Comparison of ENCODE assay signal across 12 cellular contexts in the genomic region with DNA sequence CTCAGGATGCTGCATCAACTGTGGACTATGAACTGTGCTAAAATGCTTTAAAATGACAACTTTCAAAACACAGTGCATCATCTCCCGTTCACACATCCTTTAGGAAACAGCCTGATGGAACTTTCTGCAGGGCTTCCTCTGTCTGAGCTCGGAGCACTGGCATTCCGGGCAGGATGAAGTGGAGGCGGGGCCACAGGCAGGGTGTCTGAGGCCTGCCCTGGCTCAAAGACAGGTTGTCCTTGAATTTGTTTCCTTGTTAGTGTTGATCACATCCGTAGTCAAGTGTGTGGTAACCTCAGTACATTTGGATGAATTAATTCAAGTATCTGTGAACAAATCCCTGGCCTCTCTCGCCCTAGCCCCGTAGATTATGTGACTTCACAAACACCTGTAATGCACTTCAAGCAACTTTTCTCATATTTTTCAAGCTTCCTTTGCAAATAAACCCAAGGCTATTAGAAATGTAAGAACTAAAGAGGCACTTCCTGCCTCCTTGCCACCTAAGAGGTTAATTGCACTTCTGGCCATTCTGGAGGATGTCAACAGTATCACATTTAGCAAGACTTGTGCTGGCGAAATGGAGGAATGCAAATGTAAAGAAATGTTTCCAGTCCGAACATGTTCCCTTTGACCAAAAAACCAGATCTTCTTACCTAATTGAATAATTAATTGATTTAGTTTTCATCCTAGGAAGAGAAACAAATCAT. TPM values are rescaled to one million over a fixed set of nuclear protein-coding genes. Genes with fewer than 3 reads are reported as not detected.
DNase-seq lines count a peak whose midpoint lies in the region; ATAC-seq and TF ChIP-seq lines count a peak whose summit lies in the region.
"Had no signal": no experiment of that assay in that cellular context is flagged by ENCODE, and none has a peak within 500 bp of the region (broad histone marks: within the 10 kb centered on the region; RNA-seq: fewer than 3 reads in every experiment).

No MANE protein-coding gene starts in this region.

- no TSS peak for BruUV-seq in Caco-2 (replicated peaks; lab: Mats Ljungman, UMichigan)

- H3K4me3 Mint-ChIP-seq in Caco-2 (ENCODE audit: unreplicated experiment), result no peak overlapping the region

- H2AFZ ChIP-seq in Loucy (ENCODE audit: low read length), result no peak overlapping the region

- CTCF ChIA-PET in Caco-2 (lab: Charles Lee), result no interaction called here

- H3K4me3 ChIP-seq in Loucy (ENCODE audit: low read length, poor library complexity, severe bottlenecking) (peak overlapping the region; percentile 91), subcutaneous abdominal adipose tissue (ENCODE audit: low read depth in 1 of 5, low read length in 5 of 5) (peak overlapping the region; percentile 26 to 77 (median 73)), Caco-2 (ENCODE audit: low read depth, low read length) (no peak overlapping the region)

- no peaks in the 10 kb centered on the region for H3K9me2 ChIP-seq in Loucy (replicated peaks; ENCODE audit: low read depth, low read length)

- no peaks in the 10 kb centered on the region for H3K9me3 Mint-ChIP-seq in Caco-2 (ENCODE audit: unreplicated experiment)

- H3K4me2 ChIP-seq in Loucy (ENCODE audit: low read depth, low read length, poor library complexity, severe bottlenecking), result peak overlapping the region; percentile 95

- H3K27me3 Mint-ChIP-seq in Caco-2 (ENCODE audit: insufficient read depth, unreplicated experiment), result no peaks in the 10 kb centered on the region

- H3K9ac ChIP-seq in Loucy (ENCODE audit: low read depth, low read length, poor library complexity, severe bottlenecking), result peak overlapping the region; percentile 99
- peak overlapping the region in 4 of 5 donors; percentile 16 to 89 (median 64) for H3K9ac ChIP-seq in subcutaneous abdominal adipose tissue (ENCODE audit: low read length in 5 of 5)

- no peak for ATAC-seq in GM19023 (IDR thresholded peaks at IDR 0.05; ENCODE audit: unreplicated experiment)

- POLR2A ChIA-PET in Caco-2 (lab: Charles Lee), result no interaction called here

- H3K4me1 Mint-ChIP-seq in Caco-2 (ENCODE audit: low read depth, unreplicated experiment), result peaks cover 6% of the 10 kb centered on the region

- no peaks in the 10 kb centered on the region for H3K36me3 Mint-ChIP-seq in Caco-2 (ENCODE audit: insufficient read depth, unreplicated experiment)

- no peak overlapping the region for H3K27ac Mint-ChIP-seq in Caco-2 (ENCODE audit: unreplicated experiment)

- H3K9me3 ChIP-seq in Loucy (ENCODE audit: insufficient read depth, low read depth, low read length) (no peaks in the 10 kb centered on the region), subcutaneous abdominal adipose tissue (ENCODE audit: control insufficient read depth in 5 of 5, low read length in 5 of 5) (no peaks in the 10 kb centered on the region), Caco-2 (no peaks in the 10 kb centered on the region)

- peaks cover 34% of the 10 kb centered on the region for H4K20me1 ChIP-seq in Loucy (ENCODE audit: insufficient read depth, low read length, poor library complexity, severe bottlenecking)

- H3K4me1 ChIP-seq in Loucy (ENCODE audit: insufficient read depth, low read length, poor library complexity, severe bottlenecking) (peaks cover 74% of the 10 kb centered on the region), subcutaneous abdominal adipose tissue (ENCODE audit: control insufficient read depth in 5 of 5, insufficient read depth in 5 of 5, low read length in 5 of 5) (peaks cover 0 to 72% (median 20%) of the 10 kb centered on the region in 5 donors), Caco-2 (peaks cover 2% of the 10 kb centered on the region; the same call in 1 of the 2 replicates)

- intact Hi-C loops in Caco-2 (cut with micrococcal nuclease; ENCODE audit: unreplicated experiment), result no loop called here

- no peaks in the 10 kb centered on the region for H3K27me3 ChIP-seq in Loucy (ENCODE audit: insufficient read depth, low read length, poor library complexity, severe bottlenecking)
- peaks cover 0 to 5% (median 0%) of the 10 kb centered on the region in 5 donors for H3K27me3 ChIP-seq in subcutaneous abdominal adipose tissue (ENCODE audit: control insufficient read depth in 5 of 5, insufficient read depth in 4 of 5, low read length in 5 of 5)
- H3K27me3 ChIP-seq in Caco-2 (replicated peaks; ENCODE audit: control insufficient read depth, insufficient read depth, low read length), result no peaks in the 10 kb centered on the region

- peak overlapping the region; percentile 89 for H3K27ac ChIP-seq in subcutaneous abdominal adipose tissue (ENCODE audit: low read depth, low read length)

- H3F3A ChIP-seq in Loucy (ENCODE audit: low read depth), result peaks cover 4% of the 10 kb centered on the region

- H3K79me2 ChIP-seq in Loucy (ENCODE audit: insufficient read depth, low read length), result peaks cover 92% of the 10 kb centered on the region

- TF ChIP-seq CTCF in Loucy (conservative IDR thresholded peaks at IDR 0.05; ENCODE audit: low read length) (no peak), Caco-2 (IDR thresholded peaks at IDR 0.05; ENCODE audit: insufficient read depth in 1 of 2, low read depth in 1 of 2, low read length in 1 of 2, severe bottlenecking in 1 of 2, unreplicated experiment in 1 of 2) (no peak)

- DNase-seq in amniotic epithelial cell (ENCODE audit: low read depth) (peak; percentile 10), left kidney (ENCODE audit: low read depth, low spot score) (peak; percentile 35), inferior parietal cortex (ENCODE audit: extremely low spot score) (no peak), Caco-2 (no peak), NCI-H2227 (lab: John Stamatoyannopoulos, UW; ENCODE audit: unreplicated experiment) (no peak)
- DNase-seq: anterior cingulate cortex, occipital lobe, RPMI8226 had no signal

- no peaks in the 10 kb centered on the region; the same call in 1 of the 2 replicates for H3K36me3 ChIP-seq in Loucy (ENCODE audit: insufficient read depth, low read length)
- peaks cover 0 to 9% (median 4%) of the 10 kb centered on the region in 5 donors for H3K36me3 ChIP-seq in subcutaneous abdominal adipose tissue (ENCODE audit: control insufficient read depth in 5 of 5, insufficient read depth in 5 of 5, low read length in 5 of 5)
- H3K36me3 ChIP-seq in Caco-2 (ENCODE audit: control insufficient read depth, insufficient read depth, low read length), result no peaks in the 10 kb centered on the region

RNA-seq across cellular contexts. Expression of a gene that starts 3.1 kb away (rescaled TPM):
- total RNA-seq in Caco-2 (2022), result not detected in 2 replicates

RNA-seq across cellular contexts. Expression of a gene that starts 33.5 kb away (rescaled TPM):
- total RNA-seq in Caco-2 (2022), result 0.77 and 1.0 TPM in 2 replicates

RNA-seq across cellular contexts. Expression of a gene that starts 47.9 kb away (rescaled TPM):
- total RNA-seq in Caco-2 (2022), result not detected in 2 replicates
- total RNA-seq: fibroblast of villous mesenchyme, occipital lobe had no signal

Comparison
In these comparisons a context has a peak if more than half of its experiments do, and no peak if none do; other contexts are left out.
1. DNase-seq: peak in amniotic epithelial cell (single experiment) and left kidney (single experiment); none in inferior parietal cortex (single experiment), Caco-2 (0 of 2) and NCI-H2227 (single experiment).